In genomic region chr15:92900712-92901052, GRCh38 we compare ENCODE assay signal across 8 cellular contexts. TPM values are rescaled to one million over a fixed set of nuclear protein-coding genes. Genes with fewer than 3 reads are reported as not detected.
DNase-seq lines count a peak whose midpoint lies in the region; ATAC-seq, FAIRE-seq and TF ChIP-seq lines count a peak whose summit lies in the region.

No MANE protein-coding gene starts in this region.

- H3K27me3 ChIP-seq in Panc1 (ENCODE audit: control insufficient read depth, insufficient read depth, low read length), result no peaks in the 10 kb centered on the region
- H3K27me3 ChIP-seq in pancreas, result no peaks in the 10 kb centered on the region

- DNase-seq in Panc1 (ENCODE audit: low read depth, low spot score), result peak; percentile 41
- DNase-seq in epithelial cell of esophagus (ENCODE audit: low read depth), result no peak
- DNase-seq in pancreas, result no peak
- DNase-seq in stimulated activated naive CD4-positive, alpha-beta T cell (lab: John Stamatoyannopoulos, UW), result no peak
- DNase-seq in NCI-H1105 treated with DMSO at 0.1 percent for 48 hours (lab: John Stamatoyannopoulos, UW), result no peak
- no peak for DNase-seq in cortex of kidney (lab: John Stamatoyannopoulos, UW)
- DNase-seq in effector CD4-positive, alpha-beta T cell, result no peak

- H3K27ac ChIP-seq in Panc1 (ENCODE audit: low read length), result peak overlapping the region; percentile 100
- peak overlapping the region; percentile 94 to 99 (median 98) for H3K27ac ChIP-seq in pancreas

- H3K4me3 ChIP-seq in Panc1 (ENCODE audit: low read depth in 2 of 2, low read length in 2 of 2) (peak overlapping the region; percentile 68 to 71), epithelial cell of esophagus (ENCODE audit: low read length) (peak overlapping the region; percentile 87), pancreas (peak overlapping the region; percentile 27 to 58 (median 48))

- POLR2A ChIA-PET in Panc1 (lab: Charles Lee), result interaction anchor here (0.6 to 1.6 kb wide), 8 partner anchors 9 to 95 kb away, joined by 3 to 26 read pairs (median 6); no protein-coding TSS in a partner anchor

- H3K4me1 ChIP-seq in Panc1 (ENCODE audit: control insufficient read depth, insufficient read depth, low read length) (peaks cover 27% of the 10 kb centered on the region; the same call in 1 of the 2 replicates), pancreas (peaks cover 0 to 42% (median 29%) of the 10 kb centered on the region in 3 donors)

- intact Hi-C loops in Panc1 (cut with micrococcal nuclease; ENCODE audit: unreplicated experiment) (no loop called here), pancreas (cut with DNase I) (loop anchor here in 1 of 3 donors (5.0 kb wide), 1 partner anchor 93 kb away; no protein-coding TSS in a partner anchor)

- BruUV-seq in Panc1 (replicated peaks; lab: Mats Ljungman, UMichigan), result no TSS peak

- no peak for TF ChIP-seq CTCF in Panc1 (IDR thresholded peaks at IDR 0.05)
- no peak for TF ChIP-seq CTCF in epithelial cell of esophagus (IDR thresholded peaks at IDR 0.05; ENCODE audit: insufficient read depth, low read depth, low read length, missing control alignments)
- no peak for TF ChIP-seq CTCF in pancreas (IDR thresholded peaks at IDR 0.05)

- 0% methylated on average over 6 of the region's 6 CpGs for WGBS in pancreas, 2 donors

- in situ Hi-C loops in Panc1 (cut with HindIII; ENCODE audit: low pct_unique_long_range_greater_than_20kb, low sequenced_read_pairs), result no loop called here

- H3K36me3 ChIP-seq in Panc1 (ENCODE audit: control insufficient read depth, insufficient read depth, low read length), result peaks cover 59% of the 10 kb centered on the region
- no peaks in the 10 kb centered on the region for H3K36me3 ChIP-seq in pancreas

- CTCF ChIA-PET in Panc1 (lab: Charles Lee), result interaction anchor here (0.6 to 0.9 kb wide), 3 partner anchors 91 to 702 kb away, joined by 3 to 6 read pairs (median 3); no protein-coding TSS in a partner anchor

- H3K9me3 ChIP-seq in Panc1 (ENCODE audit: control insufficient read depth, insufficient read depth, low read depth, low read length), result no peaks in the 10 kb centered on the region
- H3K9me3 ChIP-seq in pancreas, result no peaks in the 10 kb centered on the region

- FAIRE-seq in G401.6 (lab: Jason Lieb, UNC) (peak; percentile 70), pancreas (lab: Jason Lieb, UNC) (no peak)

- ATAC-seq in Panc1 (no peak), pancreas (no peak)

RNA-seq across cellular contexts. Expression of gene CHD2, which starts 0.6 kb away (rescaled TPM):
- total RNA-seq in Panc1 (2021; ENCODE audit: unreplicated experiment) (81.8 TPM), pancreas (10 to 100 TPM; 37.0 to 86.3 (median 50.1) TPM)
- polyA plus RNA-seq in Panc1 (2012; ENCODE audit: insufficient read length), result 43.9 TPM
- polyA plus RNA-seq in pancreas, result 10 to 100 TPM; 27.7 to 31.1 TPM
